ENCODE assay signal across 15 cellular contexts in the genomic region with DNA sequence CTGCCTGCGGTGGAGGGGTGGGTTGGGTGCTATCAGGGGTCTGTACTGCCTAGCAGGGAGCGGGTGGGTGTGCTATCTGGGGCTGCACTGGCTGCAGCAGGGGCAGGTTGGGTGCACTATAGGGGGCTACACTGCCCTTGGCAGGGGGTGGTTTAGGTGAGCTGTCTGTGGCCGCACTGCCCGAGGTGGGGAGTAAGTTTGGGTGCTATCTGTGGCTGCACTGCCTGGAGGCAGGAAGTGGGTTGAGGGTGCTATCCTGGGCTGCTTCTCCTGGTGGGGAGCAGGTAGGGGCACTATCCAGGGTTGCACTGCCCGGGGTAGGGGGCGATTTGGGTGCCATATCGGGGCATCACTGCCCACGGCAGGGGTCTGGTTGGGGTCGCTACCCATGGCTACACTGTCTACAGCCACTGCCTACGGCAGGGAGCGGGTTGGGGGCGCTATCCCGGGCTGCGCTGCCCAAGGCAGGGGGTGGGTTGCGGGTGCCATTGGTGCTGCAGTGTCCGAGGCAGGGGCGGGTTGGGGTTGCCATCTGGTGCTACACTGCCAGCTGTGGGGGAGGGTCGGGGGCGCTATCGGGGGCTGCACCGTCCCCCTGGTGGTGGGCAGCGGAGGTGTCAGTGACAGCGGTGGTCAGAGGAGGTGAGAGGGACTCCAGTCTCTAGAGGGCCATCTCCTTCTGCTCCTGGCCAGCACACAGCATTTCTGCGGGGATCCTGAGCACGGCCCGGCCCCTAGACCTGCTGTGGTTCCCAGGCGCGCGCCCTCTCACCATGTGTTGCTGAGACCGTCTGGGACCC. TPM values are rescaled to one million over a fixed set of nuclear protein-coding genes. Genes with fewer than 3 reads are reported as not detected.
DNase-seq lines count a peak whose midpoint lies in the region; ATAC-seq and TF ChIP-seq lines count a peak whose summit lies in the region.
"Had no signal": no experiment of that assay in that cellular context is flagged by ENCODE, and none has a peak within 500 bp of the region (broad histone marks: within the 10 kb centered on the region; RNA-seq: fewer than 3 reads in every experiment).

No MANE protein-coding gene starts in this region.

- H3K9me3 Mint-ChIP-seq in brain (no peaks in the 10 kb centered on the region), nephron progenitor cell (no peaks in the 10 kb centered on the region)
- H3K9me3 Mint-ChIP-seq: activated CD4-positive, alpha-beta T cell treated with anti-CD3 and anti-CD28 coated beads, Interleukin-2, amount 10 ng/mL, durations not matched to agents 7 days and 5 days had no signal

- H3K4me3 Mint-ChIP-seq in brain (peak overlapping the region; percentile 86 to 92 (median 91)), nephron progenitor cell (peak overlapping the region; percentile 87)
- H3K4me3 Mint-ChIP-seq: activated CD4-positive, alpha-beta T cell treated with anti-CD3 and anti-CD28 coated beads, Interleukin-2, amount 10 ng/mL, durations not matched to agents 7 days and 5 days had no signal

- no peak for TF ChIP-seq CTCF in brain (conservative IDR thresholded peaks at IDR 0.05)
- no peak for TF ChIP-seq CTCF in nephron progenitor cell (IDR thresholded peaks at IDR 0.05)

- H3K36me3 Mint-ChIP-seq in brain (peaks cover 7% of the 10 kb centered on the region), nephron progenitor cell (ENCODE audit: low read depth) (no peaks in the 10 kb centered on the region)

- ATAC-seq in GM19328 (IDR thresholded peaks at IDR 0.05; ENCODE audit: unreplicated experiment), result no peak
- ATAC-seq in GM21717 (IDR thresholded peaks at IDR 0.05; ENCODE audit: unreplicated experiment), result no peak

- peaks cover 56% of the 10 kb centered on the region for H3K4me1 Mint-ChIP-seq in brain
- peaks cover 31% of the 10 kb centered on the region for H3K4me1 Mint-ChIP-seq in nephron progenitor cell

- H3K27ac Mint-ChIP-seq in brain (peak overlapping the region in 3 of 5 experiments; percentile 87 to 96 (median 90)), nephron progenitor cell (no peak overlapping the region)

- DNase-seq in NCI-H2227 (lab: John Stamatoyannopoulos, UW; ENCODE audit: unreplicated experiment), result peak; percentile 8
- DNase-seq in NCI-H2227 treated with DMSO at 0.1 percent for 48 hours (lab: John Stamatoyannopoulos, UW), result no peak
- DNase-seq in H7, result peak; percentile 78
- peak; percentile 52 for DNase-seq in nephron progenitor cell
- no peak for DNase-seq in SIG-M5 (lab: John Stamatoyannopoulos, UW)
- DNase-seq: NCI-H1048 had no signal

- H3K27me3 Mint-ChIP-seq in brain, result peaks cover 11% of the 10 kb centered on the region
- H3K27me3 Mint-ChIP-seq in nephron progenitor cell (ENCODE audit: low read depth, poor library complexity), result peaks cover 76% of the 10 kb centered on the region

- H3K27me3 ChIP-seq in H7 (ENCODE audit: control insufficient read depth, insufficient read depth, low read length), result peaks cover 39% of the 10 kb centered on the region

- H3K36me3 ChIP-seq in H7 (replicated peaks; ENCODE audit: control insufficient read depth, insufficient read depth, low read length), result no peaks in the 10 kb centered on the region
- H3K36me3 ChIP-seq: spleen had no signal

- H3K4me3 ChIP-seq in H7 (ENCODE audit: insufficient read depth, low read depth, low read length), result no peak overlapping the region

RNA-seq across cellular contexts. Expression of a gene that starts 1.3 kb away (rescaled TPM):
- 0.15 and 0.45 TPM in 2 replicates for total RNA-seq in H7 (2014; rRNA removed; shearing (Covaris generic))
- polyA plus RNA-seq in brain (ENCODE audit: insufficient read depth, low read depth, low replicate concordance), result 5.3 TPM
- total RNA-seq: RPMI7951 had no signal

RNA-seq across cellular contexts. Expression of a gene that starts 47.1 kb away (rescaled TPM):
- not detected in 2 replicates for total RNA-seq in H7 (2014; rRNA removed; shearing (Covaris generic))
- 3.9 TPM for polyA plus RNA-seq in brain (ENCODE audit: insufficient read depth, low read depth, low replicate concordance)
- total RNA-seq: activated CD4-positive, alpha-beta T cell treated with anti-CD3 and anti-CD28 coated beads, Interleukin-2, amount 10 ng/mL, durations not matched to agents 7 days and 5 days; NCI-H460; RPMI7951; spleen; subcutaneous adipose tissue; T-helper 2 cell treated with Interferon-gamma antibody and Interleukin-4, amounts not matched to agents 100 ng/mL and 5 ng/mL, for 36 hours had no signal
- polyA plus RNA-seq: spleen had no signal

RNA-seq across cellular contexts. Expression of a gene that starts 49.0 kb away (rescaled TPM):
- not detected in 2 replicates for total RNA-seq in H7 (2014; rRNA removed; shearing (Covaris generic))
- not detected for polyA plus RNA-seq in brain (ENCODE audit: insufficient read depth, low read depth, low replicate concordance)
- total RNA-seq: activated CD4-positive, alpha-beta T cell treated with anti-CD3 and anti-CD28 coated beads, Interleukin-2, amount 10 ng/mL, durations not matched to agents 7 days and 5 days; NCI-H460; RPMI7951; T-helper 2 cell treated with Interferon-gamma antibody and Interleukin-4, amounts not matched to agents 100 ng/mL and 5 ng/mL, for 36 hours had no signal

Comparison
In these comparisons a context has a peak if more than half of its experiments do, and no peak if none do; other contexts are left out.
1. DNase-seq: peak in NCI-H2227 (single experiment), H7 (single experiment) and nephron progenitor cell (single experiment); none in NCI-H2227 treated with DMSO at 0.1 percent for 48 hours (single experiment) and SIG-M5 (single experiment).